Comparison of ENCODE assay signal across 10 cellular contexts in the genomic region with DNA sequence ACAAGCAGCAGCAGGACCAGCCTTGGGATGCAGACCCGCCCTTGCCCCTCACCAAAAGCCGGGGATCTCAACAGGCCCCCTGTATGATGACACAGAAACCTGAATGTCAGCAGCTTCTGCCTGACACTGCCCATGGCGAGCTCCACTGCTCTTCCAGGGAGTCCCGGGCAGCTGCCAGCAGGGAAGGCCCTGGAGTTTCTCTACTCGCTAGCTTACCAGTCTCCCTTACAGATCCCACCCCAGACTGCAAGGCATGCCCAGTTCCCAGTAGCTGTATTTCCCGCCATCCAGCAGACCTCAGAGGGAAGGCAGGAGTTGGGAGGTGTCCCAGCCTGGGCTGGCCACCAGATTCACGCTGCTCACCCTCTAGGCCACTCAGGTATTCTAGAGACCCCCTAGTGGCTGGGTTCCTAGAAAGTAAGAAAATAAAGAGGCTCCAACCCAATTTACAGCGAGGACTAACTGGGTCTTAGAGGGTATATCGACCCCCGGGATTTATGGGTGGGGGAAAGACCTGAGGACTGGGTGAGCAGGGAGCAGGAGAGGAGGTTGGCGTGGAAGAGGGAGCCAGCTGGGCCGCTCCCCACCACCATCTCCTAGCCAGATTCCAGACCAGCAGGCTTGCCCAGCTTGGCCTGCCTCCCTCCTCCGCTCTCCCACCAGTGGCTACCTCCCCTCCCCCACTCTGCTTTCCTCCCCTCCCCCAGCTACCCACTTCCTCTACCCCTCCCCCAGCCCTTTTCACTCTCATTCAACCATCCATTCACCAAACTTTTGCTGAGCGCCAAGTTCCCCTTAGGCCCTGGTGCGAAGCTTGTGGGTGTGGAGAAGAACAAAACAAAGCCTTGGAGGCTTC. TPM values are rescaled to one million over a fixed set of nuclear protein-coding genes. Genes with fewer than 3 reads are reported as not detected.
DNase-seq lines count a peak whose midpoint lies in the region; FAIRE-seq and TF ChIP-seq lines count a peak whose summit lies in the region.
"Had no signal": no experiment of that assay in that cellular context is flagged by ENCODE, and none has a peak within 500 bp of the region (broad histone marks: within the 10 kb centered on the region; RNA-seq: fewer than 3 reads in every experiment).

No MANE protein-coding gene starts in this region.

- H3K4me2 ChIP-seq in BLaER1 = peak overlapping the region; percentile 50

- H3K4me1 ChIP-seq in BLaER1 (peaks cover 52% of the 10 kb centered on the region), sigmoid colon (peaks cover 0 to 15% (median 13%) of the 10 kb centered on the region in 4 donors)

- intact Hi-C loops in sigmoid colon (cut with DNase I) = no loop called here

- DNase-seq in GM12891 (ENCODE audit: insufficient read length, low spot score) (no peak), SK-N-DZ (ENCODE audit: low spot score) (peak; percentile 35), islet precursor cell (peak; percentile 74), pons (ENCODE audit: low spot score) (no peak), NCI-H774 (lab: John Stamatoyannopoulos, UW) (no peak), sigmoid colon (no peak)
- no peak for DNase-seq in stimulated activated CD4-positive, alpha-beta T cell treated with anti-CD3 and anti-CD28 coated beads, Interleukin-2, amount 100 ng/mL, for 24 hours
- DNase-seq: left colon had no signal

- no peak for TF ChIP-seq POLR2A in GM12891 (IDR thresholded peaks at IDR 0.05; ENCODE audit: low read depth, low read length)
- no peak for TF ChIP-seq POLR2A in sigmoid colon (IDR thresholded peaks at IDR 0.05)

- no peaks in the 10 kb centered on the region for H4K20me1 ChIP-seq in BLaER1

- no peaks in the 10 kb centered on the region for H3K27me3 ChIP-seq in BLaER1
- no peaks in the 10 kb centered on the region for H3K27me3 ChIP-seq in sigmoid colon

- TF ChIP-seq EP300 in sigmoid colon (IDR thresholded peaks at IDR 0.05) = no peak

- 87 to 95% methylated on average over 15 of the region's 15 CpGs for WGBS in sigmoid colon, 2 donors

- no peak overlapping the region for H3K4me3 ChIP-seq in BLaER1
- H3K4me3 ChIP-seq in sigmoid colon = no peak overlapping the region

- H3K27ac ChIP-seq in BLaER1 = peak overlapping the region; percentile 69
- no peak overlapping the region for H3K27ac ChIP-seq in sigmoid colon

- no peak for FAIRE-seq in GM12891 (lab: Jason Lieb, UNC)
- FAIRE-seq: astrocyte had no signal

- H3K9ac ChIP-seq in BLaER1 = no peak overlapping the region; the same call in 1 of the 2 replicates

- H3K36me3 ChIP-seq in BLaER1 (no peaks in the 10 kb centered on the region), sigmoid colon (no peaks in the 10 kb centered on the region)

- H3K9me3 ChIP-seq in BLaER1 (no peaks in the 10 kb centered on the region), sigmoid colon (no peaks in the 10 kb centered on the region)

- TF ChIP-seq CTCF in sigmoid colon (IDR thresholded peaks at IDR 0.05) = no peak

TF ChIP-seq in GM12891, 5 proteins besides CTCF, POLR2A, EP300 and RAD21:
- 0 out of 2 replicates have a peak, but pooled peaks have one; percentile 22 for TF ChIP-seq SPI1 (IDR thresholded peaks at IDR 0.05; ENCODE audit: low read depth, low read length)
- no peak for TF ChIP-seq TAF1 (IDR thresholded peaks at IDR 0.05; ENCODE audit: low read depth, low read length)

RNA-seq across cellular contexts. Expression of a gene that starts 9.7 kb away (rescaled TPM):
- polyA plus RNA-seq in GM12891 (2012; ENCODE audit: low read depth, missing spikeins) = 367 TPM
- polyA plus RNA-seq in SK-N-DZ (2014; cell fraction: cytosol; rRNA removed) = 218 and 250 TPM in 2 replicates
- polyA plus RNA-seq in SK-N-DZ (2014; cell fraction: nucleus; rRNA removed) = 96.7 and 121 TPM in 2 replicates
- total RNA-seq in sigmoid colon = 10 to 100 TPM in 2 of 4 donors, 1 to 10 TPM in 2; 6.9 to 12.1 (median 9.4) TPM
- 100 to 1,000 TPM in 2 of 3 donors, 10 to 100 TPM in 1; 89.7 to 311 (median 111) TPM for polyA plus RNA-seq in sigmoid colon

RNA-seq across cellular contexts. Expression of a gene that starts 21.8 kb away (rescaled TPM):
- polyA plus RNA-seq in GM12891 (2012; ENCODE audit: low read depth, missing spikeins) = 14.2 TPM
- 33.7 and 40.1 TPM in 2 replicates for polyA plus RNA-seq in SK-N-DZ (2014; cell fraction: cytosol; rRNA removed)
- polyA plus RNA-seq in SK-N-DZ (2014; cell fraction: nucleus; rRNA removed) = 24.7 and 25.4 TPM in 2 replicates
- 10 to 100 TPM; 16.8 to 34.3 (median 27.6) TPM for total RNA-seq in sigmoid colon
- polyA plus RNA-seq in sigmoid colon = 10 to 100 TPM; 22.9 to 39.0 (median 23.7) TPM

Comparison
In these comparisons a context has a peak if more than half of its experiments do, and no peak if none do; other contexts are left out.
1. DNase-seq: peak in SK-N-DZ (single experiment) and islet precursor cell (single experiment); none in GM12891 (single experiment), stimulated activated CD4-positive, alpha-beta T cell treated with anti-CD3 and anti-CD28 coated beads, Interleukin-2, amount 100 ng/mL, for 24 hours (0 of 2), pons (single experiment), NCI-H774 (single experiment) and sigmoid colon (single experiment).